In the genomic region with DNA sequence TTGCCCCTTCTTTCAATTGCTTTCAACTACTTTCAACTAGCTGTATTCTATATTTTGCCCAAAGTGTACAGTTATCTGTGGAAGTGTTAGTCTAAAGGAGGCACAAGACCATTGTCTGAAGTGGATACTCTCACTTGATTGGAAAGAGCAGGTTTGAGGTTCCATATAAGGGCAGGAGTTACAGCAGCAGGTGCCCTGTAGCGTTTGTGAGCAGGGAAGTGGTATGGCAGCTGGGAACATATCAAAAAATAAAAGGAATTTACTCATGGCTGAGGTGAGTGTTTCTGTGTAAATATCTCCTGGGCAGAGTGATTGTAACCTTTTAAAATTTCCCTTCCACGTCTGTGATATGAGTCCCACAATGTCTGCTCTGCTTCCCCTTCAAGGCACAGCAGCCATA, we compare ENCODE assay signal across 26 cellular contexts. TPM values are rescaled to one million over a fixed set of nuclear protein-coding genes. Genes with fewer than 3 reads are reported as not detected.
DNase-seq lines count a peak whose midpoint lies in the region; ATAC-seq and TF ChIP-seq lines count a peak whose summit lies in the region.
"Had no signal": no experiment of that assay in that cellular context is flagged by ENCODE, and none has a peak within 500 bp of the region (broad histone marks: within the 10 kb centered on the region; RNA-seq: fewer than 3 reads in every experiment).

No MANE protein-coding gene starts in this region.

- TF ChIP-seq CTCF in neural crest cell (conservative IDR thresholded peaks at IDR 0.05), result no peak

- H3K36me3 Mint-ChIP-seq in neural crest cell (ENCODE audit: low read depth), result peaks cover 4% of the 10 kb centered on the region
- H3K36me3 Mint-ChIP-seq: CD4-positive, alpha-beta memory T cell had no signal

- DNase-seq in NCI-H187 treated with DMSO at 0.1 percent for 48 hours (lab: John Stamatoyannopoulos, UW) (peak; percentile 10), NCI-H187 (lab: John Stamatoyannopoulos, UW) (no peak), NCI-H146 (lab: John Stamatoyannopoulos, UW) (peak; percentile 93), NCI-H774 (lab: John Stamatoyannopoulos, UW) (peak; percentile 53), neural crest cell (ENCODE audit: low read depth, low spot score) (no peak), KBM-7 (no peak)
- no peak for DNase-seq in activated T-cell treated with anti-CD3 and anti-CD28 coated beads, Interleukin-2, amount 50 U/mL, for 1 hour
- DNase-seq: activated CD4-positive, alpha-beta memory T cell treated with anti-CD3 and anti-CD28 coated beads, Interleukin-2, amount 10 ng/mL, durations not matched to agents 7 days and 5 days; CD4-positive, alpha-beta memory T cell; DMS79 treated with DMSO at 0.1 percent for 48 hours; GM23248; head of caudate nucleus; left cardiac atrium; naive thymus-derived CD4-positive, alpha-beta T cell; NCI-H82; OCI-M1; ovary; Right ventricle myocardium superior; spleen; stimulated activated CD4-positive, alpha-beta T cell treated with anti-CD3 and anti-CD28 coated beads, Interleukin-4, amount 100 ng/mL, for 1 hour; stimulated activated naive CD8-positive, alpha-beta T cell treated with anti-CD3 and anti-CD28 coated beads, Interleukin-15, Interleukin-2, amounts not matched to agents 100 U/mL and 50 U/mL, for 24 hours; thyroid gland had no signal

- peaks cover 16% of the 10 kb centered on the region for H3K4me1 Mint-ChIP-seq in neural crest cell
- H3K4me1 Mint-ChIP-seq: activated CD4-positive, alpha-beta memory T cell treated with anti-CD3 and anti-CD28 coated beads, Interleukin-2, amount 10 ng/mL, durations not matched to agents 7 days and 5 days; CD4-positive, alpha-beta memory T cell; naive thymus-derived CD4-positive, alpha-beta T cell had no signal

- peaks cover 4% of the 10 kb centered on the region for H3K9me3 Mint-ChIP-seq in neural crest cell
- H3K9me3 Mint-ChIP-seq: activated CD4-positive, alpha-beta memory T cell treated with anti-CD3 and anti-CD28 coated beads, Interleukin-2, amount 10 ng/mL, durations not matched to agents 7 days and 5 days; dendritic cell treated with granulocyte-macrophage colony-stimulating factor and Interleukin-4, amounts not matched to agents 40 ng/mL and 50 ng/mL, for 4 days had no signal

- H3K27me3 Mint-ChIP-seq in neural crest cell (ENCODE audit: low read depth), result peaks cover 3% of the 10 kb centered on the region
- H3K27me3 Mint-ChIP-seq: dendritic cell treated with granulocyte-macrophage colony-stimulating factor and Interleukin-4, amounts not matched to agents 40 ng/mL and 50 ng/mL, for 4 days had no signal

- in situ Hi-C loops in KBM-7 (cut with MboI; ENCODE audit: low pct_unique_long_range_greater_than_20kb, low sequenced_read_pairs), result no loop called here

- no peak overlapping the region for H3K27ac Mint-ChIP-seq in neural crest cell (ENCODE audit: unreplicated experiment)
- H3K27ac Mint-ChIP-seq: activated CD4-positive, alpha-beta memory T cell treated with anti-CD3 and anti-CD28 coated beads, Interleukin-2, amount 10 ng/mL, durations not matched to agents 7 days and 5 days; CD4-positive, alpha-beta memory T cell; dendritic cell treated with granulocyte-macrophage colony-stimulating factor and Interleukin-4, amounts not matched to agents 40 ng/mL and 50 ng/mL, for 4 days; naive thymus-derived CD4-positive, alpha-beta T cell had no signal

- no peak for ATAC-seq in HG03469 (IDR thresholded peaks at IDR 0.05; ENCODE audit: unreplicated experiment)
- ATAC-seq: activated CD4-positive, CD25-positive, alpha-beta regulatory T cell treated with anti-CD3 and anti-CD28 coated beads, Interleukin-2, amount 50 U/mL, for 24 hours; HepG2; left cardiac atrium; naive thymus-derived CD4-positive, alpha-beta T cell; stimulated activated naive CD8-positive, alpha-beta T cell treated with anti-CD3 and anti-CD28 coated beads, Interleukin-15, Interleukin-2, amounts not matched to agents 100 U/mL and 50 U/mL, for 24 hours had no signal

- H3K4me3 Mint-ChIP-seq in neural crest cell, result peak overlapping the region; percentile 54
- H3K4me3 Mint-ChIP-seq: activated CD4-positive, alpha-beta memory T cell treated with anti-CD3 and anti-CD28 coated beads, Interleukin-2, amount 10 ng/mL, durations not matched to agents 7 days and 5 days; CD4-positive, alpha-beta memory T cell; dendritic cell treated with granulocyte-macrophage colony-stimulating factor and Interleukin-4, amounts not matched to agents 40 ng/mL and 50 ng/mL, for 4 days; naive thymus-derived CD4-positive, alpha-beta T cell had no signal

RNA-seq across cellular contexts. Expression of gene DNAJC13, which starts 38.5 kb away (rescaled TPM):
- total RNA-seq in neural crest cell, result 36.0 and 37.2 TPM in 2 replicates

Comparison
In these comparisons a context has a peak if more than half of its experiments do, and no peak if none do; other contexts are left out.
1. DNase-seq: peak in NCI-H187 treated with DMSO at 0.1 percent for 48 hours (single experiment), NCI-H146 (single experiment) and NCI-H774 (single experiment); none in NCI-H187 (0 of 2), neural crest cell (single experiment), activated T-cell treated with anti-CD3 and anti-CD28 coated beads, Interleukin-2, amount 50 U/mL, for 1 hour (single experiment) and KBM-7 (single experiment).